In genomic region chr9:127915325-127915752, GRCh38 we compare ENCODE assay signal across 1 cellular context.
A peak's percentile ranks its signal among the peaks of the same experiment; 100 is the strongest.
TF ChIP-seq lines count a peak whose summit lies in the region.

No MANE protein-coding gene starts in this region.

TF ChIP-seq in K562, 482 proteins besides CTCF, POLR2A, EP300 and RAD21:
- TF ChIP-seq ATF3 (IDR thresholded peaks at IDR 0.05): peak; percentile 20; the same call in 1 of the 2 replicates
- no peak for TF ChIP-seq ATF3 (CRISPR knock-in tag; conservative IDR thresholded peaks at IDR 0.05)
- TF ChIP-seq ZNF592 (IDR thresholded peaks at IDR 0.05): 0 out of 2 replicates have a peak, but pooled peaks have one; percentile 53
- TF ChIP-seq ZC3H4 (CRISPR knock-in tag; IDR thresholded peaks at IDR 0.05; ENCODE audit: borderline replicate concordance): no peak
- 0 out of 2 replicates have a peak, but pooled peaks have one; percentile 18 for TF ChIP-seq JUND (IDR thresholded peaks at IDR 0.05; ENCODE audit: borderline replicate concordance, low read depth, low read length)
- no peak for TF ChIP-seq JUND (tag; IDR thresholded peaks at IDR 0.05; ENCODE audit: borderline replicate concordance, low read depth, low read length)
- TF ChIP-seq CTCFL (IDR thresholded peaks at IDR 0.05; ENCODE audit: borderline replicate concordance, insufficient read depth, low read depth, low read length, poor library complexity, severe bottlenecking): no peak
- TF ChIP-seq E2F6 (IDR thresholded peaks at IDR 0.05; ENCODE audit: borderline replicate concordance in 1 of 2, extremely low read depth in 1 of 2, insufficient read depth in 1 of 2, insufficient read length in 1 of 2, low read depth in 1 of 2, low read length in 1 of 2, poor library complexity in 1 of 2, severe bottlenecking in 1 of 2): peak in 1 of 2 experiments; percentile 27
- TF ChIP-seq MNT (conservative IDR thresholded peaks at IDR 0.05): 0 out of 4 replicates have a peak, but pooled peaks of 1 of the 2 experiments have one; percentile 28
